Comparison of ENCODE assay signal across 12 cellular contexts in the genomic region with DNA sequence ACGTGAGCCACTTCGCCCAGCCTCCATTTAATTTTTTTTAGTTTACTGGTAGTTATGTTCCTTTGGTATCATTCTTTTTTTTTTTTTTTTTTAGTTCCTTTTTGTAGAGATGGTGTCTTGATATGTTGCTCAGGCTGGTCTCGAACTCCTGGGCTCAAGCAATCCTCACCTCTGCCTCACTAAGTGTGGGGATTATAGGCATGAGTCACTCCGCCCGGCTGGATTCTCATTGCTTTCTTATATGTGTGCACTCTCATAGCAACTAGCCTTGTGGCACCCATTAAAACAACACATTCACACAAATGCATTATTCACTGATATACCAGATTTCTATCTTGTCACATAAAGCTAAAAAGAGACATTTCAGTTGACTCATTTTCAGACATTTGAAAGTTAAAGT. TPM values are rescaled to one million over a fixed set of nuclear protein-coding genes. Genes with fewer than 3 reads are reported as not detected.
DNase-seq lines count a peak whose midpoint lies in the region; ATAC-seq and TF ChIP-seq lines count a peak whose summit lies in the region.
"Had no signal": no experiment of that assay in that cellular context is flagged by ENCODE, and none has a peak within 500 bp of the region (broad histone marks: within the 10 kb centered on the region; RNA-seq: fewer than 3 reads in every experiment).

No MANE protein-coding gene starts in this region.

- no peak for TF ChIP-seq CTCF in astrocyte of the spinal cord (IDR thresholded peaks at IDR 0.05; ENCODE audit: low read depth, low read length)
- no peak for TF ChIP-seq CTCF in osteoblast (IDR thresholded peaks at IDR 0.05; ENCODE audit: extremely low read depth, low read depth, low read length)

- H3K4me1 ChIP-seq in osteoblast (ENCODE audit: insufficient read depth, low read length) = peaks cover 4% of the 10 kb centered on the region

- no peaks in the 10 kb centered on the region for H3K27me3 ChIP-seq in osteoblast (ENCODE audit: insufficient read depth, low read length)
- H3K27me3 ChIP-seq: cardiac muscle cell had no signal

- no peak overlapping the region for H2AFZ ChIP-seq in osteoblast (ENCODE audit: low read length)

- ATAC-seq in GM19328 (IDR thresholded peaks at IDR 0.05; ENCODE audit: unreplicated experiment) (no peak), HG03432 (IDR thresholded peaks at IDR 0.05; ENCODE audit: unreplicated experiment) (no peak)

- no peaks in the 10 kb centered on the region for H3K9me3 ChIP-seq in osteoblast (ENCODE audit: low read depth, low read length)

- H3K4me3 ChIP-seq in astrocyte of the spinal cord (ENCODE audit: low read depth, low read length) (no peak overlapping the region), osteoblast (ENCODE audit: insufficient read depth, low read length) (no peak overlapping the region)
- H3K4me3 ChIP-seq: cardiac muscle cell had no signal

- peak overlapping the region; percentile 40 for H3K27ac ChIP-seq in osteoblast (ENCODE audit: low read depth, low read length)
- H3K27ac ChIP-seq: cardiac muscle cell had no signal

- DNase-seq in EL (peak; percentile 72), LoVo (ENCODE audit: low spot score) (peak; percentile 14), astrocyte of the spinal cord (ENCODE audit: low read depth, low spot score) (peak; percentile 47), osteoblast (ENCODE audit: insufficient read length, low spot score, missing footprints) (no peak), GDM1 (lab: John Stamatoyannopoulos, UW) (no peak)
- DNase-seq: DMS79 treated with DMSO at 0.1 percent for 48 hours, H9, midbrain, NCI-H1417 treated with DMSO at 0.1 percent for 48 hours had no signal

- H3K79me2 ChIP-seq in osteoblast (ENCODE audit: insufficient read depth, low read length) = peaks cover 15% of the 10 kb centered on the region

- H3K4me2 ChIP-seq in osteoblast (ENCODE audit: insufficient read depth, low read length) = no peak overlapping the region

- in situ Hi-C loops in astrocyte of the spinal cord (cut with HindIII; ENCODE audit: low sequenced_read_pairs) = no loop called here

- H3K36me3 ChIP-seq in osteoblast (ENCODE audit: insufficient read depth, low read length) = peaks cover 39% of the 10 kb centered on the region

- no peaks in the 10 kb centered on the region for H4K20me1 ChIP-seq in osteoblast (ENCODE audit: insufficient read depth, low read length)

RNA-seq across cellular contexts. Expression of a gene that starts 4.2 kb away (rescaled TPM):
- total RNA-seq in osteoblast = 24.8 and 25.3 TPM in 2 replicates

Comparison
In these comparisons a context has a peak if more than half of its experiments do, and no peak if none do; other contexts are left out.
1. DNase-seq: peak in EL (single experiment), LoVo (single experiment) and astrocyte of the spinal cord (single experiment); none in osteoblast (single experiment) and GDM1 (single experiment).